13 cellular contexts compared by ENCODE assay signal in genomic region chr7:157022681-157023588, GRCh38. TPM values are rescaled to one million over a fixed set of nuclear protein-coding genes. Genes with fewer than 3 reads are reported as not detected.
A peak's percentile ranks its signal among the peaks of the same experiment; 100 is the strongest.
DNase-seq lines count a peak whose midpoint lies in the region; ATAC-seq and TF ChIP-seq lines count a peak whose summit lies in the region.
"Had no signal": no experiment of that assay in that cellular context is flagged by ENCODE, and none has a peak within 500 bp of the region (broad histone marks: within the 10 kb centered on the region; RNA-seq: fewer than 3 reads in every experiment).

No MANE protein-coding gene starts in this region.

- H3K9me3 Mint-ChIP-seq in WTC11, result no peaks in the 10 kb centered on the region
- H3K9me3 Mint-ChIP-seq: immature natural killer cell; stimulated activated naive CD8-positive, alpha-beta T cell treated with anti-CD3 and anti-CD28 coated beads, Interleukin-15, amount 100 ng/mL, for 72 hours had no signal

- peaks cover 100% of the 10 kb centered on the region for H3K27me3 Mint-ChIP-seq in WTC11 (ENCODE audit: low read depth)

- TF ChIP-seq CTCF in WTC11 (IDR thresholded peaks at IDR 0.05), result no peak

- no peaks in the 10 kb centered on the region for H3K36me3 Mint-ChIP-seq in WTC11
- H3K36me3 Mint-ChIP-seq: immature natural killer cell had no signal

- peak overlapping the region; percentile 36 for H3K4me3 Mint-ChIP-seq in WTC11
- H3K4me3 Mint-ChIP-seq: immature natural killer cell; stimulated activated naive CD8-positive, alpha-beta T cell treated with anti-CD3 and anti-CD28 coated beads, Interleukin-15, amount 100 ng/mL, for 72 hours had no signal

- POLR2A ChIA-PET in WTC11 (lab: Charles Lee), result interaction anchor here (1.1 kb wide), 1 partner anchor 15 kb away, joined by 3 read pairs; no protein-coding TSS in a partner anchor

- ATAC-seq in GM21447 (IDR thresholded peaks at IDR 0.05; ENCODE audit: unreplicated experiment) (peak; percentile 56), WTC11 (no peak), HG03378 (IDR thresholded peaks at IDR 0.05; ENCODE audit: unreplicated experiment) (no peak), HG02852 (IDR thresholded peaks at IDR 0.05; ENCODE audit: unreplicated experiment) (no peak)
- ATAC-seq: stimulated activated naive CD8-positive, alpha-beta T cell treated with anti-CD3 and anti-CD28 coated beads, Interleukin-15, amount 100 ng/mL, for 72 hours had no signal

- peaks cover 21% of the 10 kb centered on the region for H3K4me1 Mint-ChIP-seq in WTC11
- H3K4me1 Mint-ChIP-seq: immature natural killer cell had no signal

- no peak overlapping the region for H3K27ac Mint-ChIP-seq in WTC11
- H3K27ac Mint-ChIP-seq: immature natural killer cell; stimulated activated naive CD8-positive, alpha-beta T cell treated with anti-CD3 and anti-CD28 coated beads, Interleukin-15, amount 100 ng/mL, for 72 hours had no signal

- CTCF ChIA-PET in WTC11 (lab: Charles Lee), result interaction anchor here (1.0 to 1.5 kb wide), 3 partner anchors 36 to 251 kb away, joined by 3 to 4 read pairs (median 4); partner anchors contain the start of gene NOM1

- DNase-seq in DMS79 (lab: John Stamatoyannopoulos, UW), result peak; percentile 79
- no peak for DNase-seq in WTC11 (ENCODE audit: low spot score)
- DNase-seq in mesenteric fat pad (ENCODE audit: low spot score), result peak; percentile 75
- DNase-seq in occipital lobe (lab: John Stamatoyannopoulos, UW), result no peak
- DNase-seq in activated CD4-positive, alpha-beta T cell treated with anti-CD3 and anti-CD28 coated beads, Interleukin-2, amount 50 U/mL, for 1 hour, result no peak
- DNase-seq: C1 segment of cervical spinal cord; dermis blood vessel endothelial cell; GF-D8; immature natural killer cell; stimulated activated naive CD8-positive, alpha-beta T cell treated with anti-CD3 and anti-CD28 coated beads, Interleukin-15, amount 100 ng/mL, for 72 hours had no signal

TF ChIP-seq in WTC11, 78 proteins besides CTCF, POLR2A, EP300 and RAD21:
- TF ChIP-seq ZNF423 (CRISPR knock-in tag; IDR thresholded peaks at IDR 0.05) (no peak), ZSCAN18 (CRISPR knock-in tag; IDR thresholded peaks at IDR 0.05) (no peak), GTF2I (CRISPR knock-in tag; conservative IDR thresholded peaks at IDR 0.05) (no peak), TEAD4 (CRISPR knock-in tag; IDR thresholded peaks at IDR 0.05) (no peak), FOXJ3 (CRISPR knock-in tag; IDR thresholded peaks at IDR 0.05; ENCODE audit: borderline replicate concordance) (no peak), ATF3 (CRISPR knock-in tag; conservative IDR thresholded peaks at IDR 0.05) (no peak), ETV6 (CRISPR knock-in tag; IDR thresholded peaks at IDR 0.05) (no peak), ZNF512 (CRISPR knock-in tag; IDR thresholded peaks at IDR 0.05; ENCODE audit: borderline replicate concordance) (no peak), ZNF425 (CRISPR knock-in tag; conservative IDR thresholded peaks at IDR 0.05) (no peak), FOXK1 (CRISPR knock-in tag; IDR thresholded peaks at IDR 0.05) (no peak), SMAD4 (CRISPR knock-in tag; IDR thresholded peaks at IDR 0.05) (no peak), TP53 (CRISPR knock-in tag; IDR thresholded peaks at IDR 0.05) (no peak), MYBL2 (CRISPR knock-in tag; IDR thresholded peaks at IDR 0.05) (no peak), ZNF232 (CRISPR knock-in tag; IDR thresholded peaks at IDR 0.05) (no peak)

RNA-seq across cellular contexts. Expression of gene MNX1, which starts 12.5 kb away (rescaled TPM):
- 0.32 to 0.46 TPM (median 0.34 TPM) in 3 replicates for total RNA-seq in WTC11 (2021)
- not detected for total RNA-seq in mesenteric fat pad
- not detected for total RNA-seq in occipital lobe
- total RNA-seq: dermis blood vessel endothelial cell had no signal

Comparison
In these comparisons a context has a peak if more than half of its experiments do, and no peak if none do; other contexts are left out.
1. DNase-seq: peak in DMS79 (single experiment) and mesenteric fat pad (single experiment); none in WTC11 (single experiment), occipital lobe (single experiment) and activated CD4-positive, alpha-beta T cell treated with anti-CD3 and anti-CD28 coated beads, Interleukin-2, amount 50 U/mL, for 1 hour (single experiment).